1 cellular context compared by ENCODE assay signal in the genomic region with DNA sequence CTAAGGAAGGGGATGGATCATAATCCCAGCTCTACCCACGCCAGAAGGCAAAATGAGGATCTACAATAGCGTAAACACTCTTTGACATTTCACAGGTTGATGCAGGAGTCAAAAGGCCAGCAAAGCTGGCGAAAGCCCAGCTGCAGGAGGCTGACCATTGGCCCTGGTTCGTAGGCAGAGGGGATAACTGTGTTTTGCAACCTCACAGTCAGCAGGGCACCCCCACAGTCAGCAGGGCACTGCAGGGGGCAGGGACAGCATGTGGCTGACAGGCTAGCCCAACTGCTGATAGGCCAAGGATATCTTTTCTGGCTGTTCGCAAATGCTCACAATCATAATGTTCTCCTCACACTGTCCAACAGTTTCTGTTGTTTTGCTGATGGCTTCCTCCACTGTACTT.
TF ChIP-seq lines count a peak whose summit lies in the region.

No MANE protein-coding gene starts in this region.

TF ChIP-seq in HepG2, 621 proteins besides CTCF, POLR2A, EP300 and RAD21 (continued from another document):
- TF ChIP-seq ZFY (CRISPR knock-in tag; IDR thresholded peaks at IDR 0.05): no peak
TF ChIP-seq in HepG2: peak in this region for 22.
